In the genomic region with DNA sequence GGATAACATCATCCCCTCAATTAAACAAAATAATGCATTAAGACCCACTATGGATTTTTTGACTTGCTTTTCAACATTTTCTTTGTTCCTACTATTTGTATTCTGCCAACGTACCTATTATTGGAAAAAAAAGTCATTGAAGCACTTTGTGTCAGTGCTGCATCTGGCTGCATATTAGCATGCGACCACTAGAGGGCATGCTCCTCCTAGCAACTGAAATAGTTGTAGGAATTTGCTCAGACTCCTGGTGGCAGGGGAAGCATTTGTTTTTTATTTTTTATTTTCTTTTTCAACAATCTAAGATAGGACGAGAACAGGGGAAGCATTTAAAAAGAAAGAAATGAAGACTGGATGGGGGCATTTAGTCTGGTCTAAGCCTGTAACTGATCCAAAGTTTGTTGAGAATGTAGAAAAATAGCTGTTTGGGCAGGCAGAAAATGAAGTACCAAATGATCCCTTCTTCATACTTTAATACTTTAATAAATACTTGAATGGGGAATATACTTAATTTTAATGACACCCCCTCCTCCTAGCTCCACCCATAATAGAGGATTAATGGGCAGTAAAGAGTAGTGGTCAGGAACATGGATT, we compare ENCODE assay signal across 8 cellular contexts. TPM values are rescaled to one million over a fixed set of nuclear protein-coding genes. Genes with fewer than 3 reads are reported as not detected.
DNase-seq lines count a peak whose midpoint lies in the region; ATAC-seq and TF ChIP-seq lines count a peak whose summit lies in the region.

No MANE protein-coding gene starts in this region.

- no peaks in the 10 kb centered on the region for H3K4me1 ChIP-seq in breast epithelium

- peak; percentile 63 for DNase-seq in AG04450 (ENCODE audit: low read depth, low spot score)
- DNase-seq in NCI-H2107 treated with DMSO at 0.1 percent for 48 hours (lab: John Stamatoyannopoulos, UW; ENCODE audit: unreplicated experiment), result peak; percentile 82
- DNase-seq in WERI-Rb-1, result peak; percentile 71
- peak; percentile 53 to 67 for DNase-seq in breast epithelium (ENCODE audit: low spot score in 2 of 2)
- peak; percentile 90 for DNase-seq in inferior parietal cortex (ENCODE audit: extremely low spot score)
- peak; percentile 73 for DNase-seq in stimulated activated CD4-positive, alpha-beta T cell treated with anti-CD3 and anti-CD28 coated beads, Interleukin-12 subunit alpha, Interleukin-12 subunit beta, amount 100 ng/mL, for 4 hours

- peak; percentile 100 for TF ChIP-seq CTCF in AG04450 (IDR thresholded peaks at IDR 0.05; ENCODE audit: low read depth, low read length)
- peak; percentile 76 for TF ChIP-seq CTCF in WERI-Rb-1 (IDR thresholded peaks at IDR 0.05; ENCODE audit: low read depth, low read length)
- peak; percentile 89 to 99 (median 92) for TF ChIP-seq CTCF in breast epithelium (IDR thresholded peaks at IDR 0.05)

- H3K9me3 ChIP-seq in AG04450 (ENCODE audit: control insufficient read depth, insufficient read depth, low read length) (no peaks in the 10 kb centered on the region), WERI-Rb-1 (ENCODE audit: severe bottlenecking) (no peaks in the 10 kb centered on the region), breast epithelium (no peaks in the 10 kb centered on the region)

- POLR2A ChIA-PET in AG04450 (lab: Yijun Ruan, JAX), result no interaction called here

- CTCF ChIA-PET in AG04450 (lab: Charles Lee), result interaction anchor here (0.5 to 4.4 kb wide), 29 partner anchors 9 to 288 kb away, joined by 3 to 52 read pairs (median 5); partner anchors contain the start of gene ZNF705A

- H3K27ac ChIP-seq in AG04450 (ENCODE audit: low read depth, low read length), result no peak overlapping the region
- no peak overlapping the region for H3K27ac ChIP-seq in WERI-Rb-1
- no peak overlapping the region for H3K27ac ChIP-seq in breast epithelium

- H3K4me3 ChIP-seq in AG04450 (ENCODE audit: low read depth, low read length) (no peak overlapping the region), WERI-Rb-1 (ENCODE audit: low read depth, low read length) (no peak overlapping the region), breast epithelium (no peak overlapping the region)

- intact Hi-C loops in breast epithelium (cut with DNase I; ENCODE audit: low total_unique reads), result no loop called here

- H3K27me3 ChIP-seq in AG04450 (ENCODE audit: control insufficient read depth, insufficient read depth, low read length) (no peaks in the 10 kb centered on the region), WERI-Rb-1 (ENCODE audit: insufficient read depth, low read depth, severe bottlenecking) (no peaks in the 10 kb centered on the region), breast epithelium (no peaks in the 10 kb centered on the region)

- no peaks in the 10 kb centered on the region for H3K36me3 ChIP-seq in WERI-Rb-1
- no peaks in the 10 kb centered on the region for H3K36me3 ChIP-seq in breast epithelium

- TF ChIP-seq POLR2A in breast epithelium (IDR thresholded peaks at IDR 0.05), result no peak

- ATAC-seq in GM19035 (IDR thresholded peaks at IDR 0.05; ENCODE audit: unreplicated experiment), result peak; percentile 59
- no peak for ATAC-seq in HG03520 (IDR thresholded peaks at IDR 0.05; ENCODE audit: unreplicated experiment)

RNA-seq across cellular contexts. Expression of gene CLEC4A, which starts 14.5 kb away (rescaled TPM):
- 0.19 and 0.24 TPM in 2 replicates for polyA plus RNA-seq in AG04450 (2011; rRNA removed)
- polyA minus RNA-seq in AG04450 (2011; rRNA and poly(A)+ RNA removed), result 0.43 TPM in 1 of 2 replicates, not detected in the other
- 1 to 10 TPM; 2.5 to 3.9 (median 3.4) TPM for total RNA-seq in breast epithelium

RNA-seq across cellular contexts. Expression of gene NECAP1, which starts 26.8 kb away (rescaled TPM):
- polyA plus RNA-seq in AG04450 (2011; rRNA removed), result 25.6 and 30.4 TPM in 2 replicates
- polyA minus RNA-seq in AG04450 (2011; rRNA and poly(A)+ RNA removed), result 42.9 TPM in 2 replicates
- 10 to 100 TPM; 29.5 to 47.0 (median 32.3) TPM for total RNA-seq in breast epithelium

RNA-seq across cellular contexts. Expression of gene C3AR1, which starts 42.7 kb away (rescaled TPM):
- polyA plus RNA-seq in AG04450 (2011; rRNA removed), result 0.52 and 0.71 TPM in 2 replicates
- polyA minus RNA-seq in AG04450 (2011; rRNA and poly(A)+ RNA removed), result 1.0 and 2.1 TPM in 2 replicates
- 10 to 100 TPM in 2 of 3 donors, 1 to 10 TPM in 1; 6.6 to 46.2 (median 17.7) TPM for total RNA-seq in breast epithelium

RNA-seq across cellular contexts. Expression of gene ZNF705A, which starts 47.9 kb away (rescaled TPM):
- polyA plus RNA-seq in AG04450 (2011; rRNA removed), result not detected in 2 replicates
- polyA minus RNA-seq in AG04450 (2011; rRNA and poly(A)+ RNA removed), result not detected in 2 replicates
- total RNA-seq in breast epithelium, result not detected
